In genomic region chr3:177420643-177421042, GRCh38 we compare ENCODE assay signal across 13 cellular contexts.
DNase-seq lines count a peak whose midpoint lies in the region; ATAC-seq and TF ChIP-seq lines count a peak whose summit lies in the region.
"Had no signal": no experiment of that assay in that cellular context is flagged by ENCODE, and none has a peak within 500 bp of the region (broad histone marks: within the 10 kb centered on the region; RNA-seq: fewer than 3 reads in every experiment).

No MANE protein-coding gene starts in this region.

- H3K4me3 Mint-ChIP-seq in nephron: peak overlapping the region in 1 of 3 experiments; percentile 22

- H3K36me3 Mint-ChIP-seq in nephron (ENCODE audit: low read depth): no peaks in the 10 kb centered on the region

- peaks cover 59% of the 10 kb centered on the region for H3K4me1 Mint-ChIP-seq in nephron

- TF ChIP-seq CTCF in astrocyte of the spinal cord (IDR thresholded peaks at IDR 0.05; ENCODE audit: low read depth, low read length): no peak
- TF ChIP-seq CTCF in nephron (IDR thresholded peaks at IDR 0.05; ENCODE audit: unreplicated experiment in 3 of 3): no peak

- peak; percentile 64 for DNase-seq in AG20443 (ENCODE audit: low spot score)
- peak; percentile 43 for DNase-seq in HCEC 1CT
- peak; percentile 32 for DNase-seq in astrocyte of the spinal cord (ENCODE audit: low read depth, low spot score)
- no peak for DNase-seq in NK-92 (lab: John Stamatoyannopoulos, UW; ENCODE audit: unreplicated experiment)
- no peak for DNase-seq in NCI-H1694 treated with DMSO at 0.1 percent for 48 hours (lab: John Stamatoyannopoulos, UW)
- DNase-seq: adrenal gland, KG1, kidney glomerular epithelial cell, NCI-H2081 had no signal

- H3K27ac Mint-ChIP-seq in nephron: peak overlapping the region; percentile 31 to 84 (median 78)

- H3K9me3 Mint-ChIP-seq in nephron: no peaks in the 10 kb centered on the region

- H3K4me3 ChIP-seq in astrocyte of the spinal cord (ENCODE audit: low read depth, low read length): no peak overlapping the region
- H3K4me3 ChIP-seq: adrenal gland, SJSA1 had no signal

- in situ Hi-C loops in astrocyte of the spinal cord (cut with HindIII; ENCODE audit: low sequenced_read_pairs): no loop called here

- peaks cover 3% of the 10 kb centered on the region for H3K27me3 Mint-ChIP-seq in nephron (ENCODE audit: low read depth)

- ATAC-seq in GM18517 (IDR thresholded peaks at IDR 0.05; ENCODE audit: unreplicated experiment) (no peak), HG03354 (IDR thresholded peaks at IDR 0.05; ENCODE audit: poor library complexity, severe bottlenecking, unreplicated experiment) (no peak)

Comparison
In these comparisons a context has a peak if more than half of its experiments do, and no peak if none do; other contexts are left out.
1. DNase-seq: peak in AG20443 (single experiment), HCEC 1CT (single experiment) and astrocyte of the spinal cord (single experiment); none in NK-92 (single experiment) and NCI-H1694 treated with DMSO at 0.1 percent for 48 hours (single experiment).